27 cellular contexts compared by ENCODE assay signal in genomic region chr9:137096785-137097546, GRCh38. TPM values are rescaled to one million over a fixed set of nuclear protein-coding genes. Genes with fewer than 3 reads are reported as not detected.
A peak's percentile ranks its signal among the peaks of the same experiment; 100 is the strongest.
DNase-seq lines count a peak whose midpoint lies in the region; ATAC-seq and TF ChIP-seq lines count a peak whose summit lies in the region.
"Had no signal": no experiment of that assay in that cellular context is flagged by ENCODE, and none has a peak within 500 bp of the region (broad histone marks: within the 10 kb centered on the region; RNA-seq: fewer than 3 reads in every experiment).

No MANE protein-coding gene starts in this region.

- H3K27me3 ChIP-seq in spleen (replicated peaks in 1 of 7), result no peaks in the 10 kb centered on the region
- H3K27me3 ChIP-seq: esophagus squamous epithelium, gastroesophageal sphincter, upper lobe of left lung had no signal

- peak overlapping the region; percentile 77 to 85 for H3K4me3 Mint-ChIP-seq in activated T-cell treated with anti-CD3 and anti-CD28 coated beads, Interleukin-2, amount 50 U/mL, for 72 hours
- peak overlapping the region; percentile 9 to 84 (median 79) for H3K4me3 Mint-ChIP-seq in T-cell
- peak overlapping the region; percentile 79 for H3K4me3 Mint-ChIP-seq in activated naive CD8-positive, alpha-beta T cell treated with anti-CD3 and anti-CD28 coated beads, Interleukin-2, amount 50 U/mL, for 24 hours
- H3K4me3 Mint-ChIP-seq: brain, endodermal cell, neural crest cell had no signal

- 92 to 97% (median 93%) methylated on average over 28 to 31 of the region's 31 CpGs for WGBS in spleen, 5 donors

- peak overlapping the region in 2 of 8 donors; percentile 10 to 58 for H3K4me3 ChIP-seq in spleen
- H3K4me3 ChIP-seq: gastroesophageal sphincter had no signal

- intact Hi-C loops in spleen (cut with DNase I; ENCODE audit: low total_unique reads), result no loop called here

- POLR2A ChIA-PET in T-cell (lab: Charles Lee), result interaction anchor here in 1 of 2 donors (0.6 kb wide), 1 partner anchor 17 kb away, joined by 11 read pairs; no protein-coding TSS in a partner anchor

- peaks cover 0 to 20% (median 8%) of the 10 kb centered on the region in 6 donors for H3K4me1 ChIP-seq in spleen
- H3K4me1 ChIP-seq: esophagus squamous epithelium, gastroesophageal sphincter, upper lobe of left lung had no signal

- H3K27me3 Mint-ChIP-seq in activated T-cell treated with anti-CD3 and anti-CD28 coated beads, Interleukin-2, amount 50 U/mL, for 72 hours (ENCODE audit: low read depth), result no peaks in the 10 kb centered on the region
- H3K27me3 Mint-ChIP-seq in T-cell, result no peaks in the 10 kb centered on the region
- H3K27me3 Mint-ChIP-seq in activated naive CD8-positive, alpha-beta T cell treated with anti-CD3 and anti-CD28 coated beads, Interleukin-2, amount 50 U/mL, for 24 hours, result no peaks in the 10 kb centered on the region
- H3K27me3 Mint-ChIP-seq: brain had no signal

- no peak for ATAC-seq in activated T-cell treated with anti-CD3 and anti-CD28 coated beads, Interleukin-2, amount 50 U/mL, for 72 hours (replicated peaks in 1 of 2)
- no peak for ATAC-seq in T-cell (replicated peaks in 1 of 4)
- no peak for ATAC-seq in activated naive CD8-positive, alpha-beta T cell treated with anti-CD3 and anti-CD28 coated beads, Interleukin-2, amount 50 U/mL, for 24 hours
- ATAC-seq in HG02885 (IDR thresholded peaks at IDR 0.05; ENCODE audit: poor library complexity, unreplicated experiment), result no peak
- ATAC-seq: gastroesophageal sphincter, sciatic nerve had no signal

- peaks cover 0 to 100% (median 59%) of the 10 kb centered on the region in 6 donors for H3K36me3 ChIP-seq in spleen

- no peaks in the 10 kb centered on the region for H3K9me3 ChIP-seq in spleen
- H3K9me3 ChIP-seq: esophagus squamous epithelium, gastroesophageal sphincter, upper lobe of left lung had no signal

- no peaks in the 10 kb centered on the region for H3K9me3 Mint-ChIP-seq in activated T-cell treated with anti-CD3 and anti-CD28 coated beads, Interleukin-2, amount 50 U/mL, for 72 hours
- H3K9me3 Mint-ChIP-seq in T-cell, result no peaks in the 10 kb centered on the region
- no peaks in the 10 kb centered on the region for H3K9me3 Mint-ChIP-seq in activated naive CD8-positive, alpha-beta T cell treated with anti-CD3 and anti-CD28 coated beads, Interleukin-2, amount 50 U/mL, for 24 hours
- H3K9me3 Mint-ChIP-seq: brain, neural crest cell had no signal

- no peak for TF ChIP-seq CTCF in spleen (IDR thresholded peaks at IDR 0.05 in 8 of 11, conservative IDR thresholded peaks at IDR 0.05 in 3 of 11)

- CTCF ChIA-PET in T-cell (lab: Charles Lee), result interaction anchor here in 1 of 2 donors (0.9 to 1.7 kb wide), 4 partner anchors 10 to 255 kb away, joined by 3 to 42 read pairs (median 6); partner anchors contain the start of genes AJM1 and MAN1B1

- H3K27ac ChIP-seq in spleen, result peak overlapping the region in 7 of 8 donors; percentile 54 to 86 (median 75)
- H3K27ac ChIP-seq: gastroesophageal sphincter had no signal

- TF ChIP-seq POLR2A in spleen (IDR thresholded peaks at IDR 0.05), result no peak

- no peak for DNase-seq in activated T-cell treated with anti-CD3 and anti-CD28 coated beads, Interleukin-2, amount 50 U/mL, for 72 hours
- no peak for DNase-seq in activated T-cell treated with anti-CD3 and anti-CD28 coated beads, Interleukin-2, amount 50 U/mL, for 1 hour
- DNase-seq in T-cell, result no peak
- DNase-seq in activated naive CD8-positive, alpha-beta T cell treated with anti-CD3 and anti-CD28 coated beads, Interleukin-2, amount 50 U/mL, for 24 hours, result no peak
- no peak for DNase-seq in spleen
- no peak for DNase-seq in SIG-M5 treated with dmso at 0.1 percent for 504 hours (lab: John Stamatoyannopoulos, UW; ENCODE audit: unreplicated experiment)
- no peak for DNase-seq in DMS53 treated with DMSO at 0.1 percent for 48 hours (lab: John Stamatoyannopoulos, UW; ENCODE audit: unreplicated experiment)
- DNase-seq: activated CD4-positive, alpha-beta T cell treated with anti-CD3 and anti-CD28 coated beads for 4 hours; activated T-cell treated with anti-CD3 and anti-CD28 coated beads for 4 hours; DMS 273 treated with DMSO at 0.1 percent for 48 hours; endodermal cell; esophagus squamous epithelium; hypothalamus; islet precursor cell; MM.1S; NCI-H1436 treated with DMSO at 0.1 percent for 48 hours; NCI-H2171; NCI-H69; stimulated activated CD4-positive, alpha-beta T cell treated with anti-CD3 and anti-CD28 coated beads, Interleukin-15, amount 100 ng/mL, for 24 hours had no signal

- peaks cover 25% of the 10 kb centered on the region for H3K4me1 Mint-ChIP-seq in activated T-cell treated with anti-CD3 and anti-CD28 coated beads, Interleukin-2, amount 50 U/mL, for 72 hours (ENCODE audit: low read depth)
- peaks cover 16 to 25% (median 17%) of the 10 kb centered on the region in 3 donors for H3K4me1 Mint-ChIP-seq in T-cell
- peaks cover 19% of the 10 kb centered on the region for H3K4me1 Mint-ChIP-seq in activated naive CD8-positive, alpha-beta T cell treated with anti-CD3 and anti-CD28 coated beads, Interleukin-2, amount 50 U/mL, for 24 hours
- H3K4me1 Mint-ChIP-seq: brain, endodermal cell, neural crest cell had no signal

- H3K36me3 Mint-ChIP-seq in activated T-cell treated with anti-CD3 and anti-CD28 coated beads, Interleukin-2, amount 50 U/mL, for 72 hours (ENCODE audit: insufficient read depth in 2 of 2), result peaks cover 0 to 19% of the 10 kb centered on the region in 2 donors
- peaks cover 21% of the 10 kb centered on the region for H3K36me3 Mint-ChIP-seq in T-cell
- peaks cover 16% of the 10 kb centered on the region for H3K36me3 Mint-ChIP-seq in activated naive CD8-positive, alpha-beta T cell treated with anti-CD3 and anti-CD28 coated beads, Interleukin-2, amount 50 U/mL, for 24 hours (ENCODE audit: low read depth)

- no peak overlapping the region for H3K27ac Mint-ChIP-seq in activated T-cell treated with anti-CD3 and anti-CD28 coated beads, Interleukin-2, amount 50 U/mL, for 72 hours
- peak overlapping the region; percentile 94 to 96 for H3K27ac Mint-ChIP-seq in T-cell
- no peak overlapping the region for H3K27ac Mint-ChIP-seq in activated naive CD8-positive, alpha-beta T cell treated with anti-CD3 and anti-CD28 coated beads, Interleukin-2, amount 50 U/mL, for 24 hours
- H3K27ac Mint-ChIP-seq: brain, endodermal cell had no signal

RNA-seq across cellular contexts. Expression of gene MAN1B1, which starts 10.2 kb away (rescaled TPM):
- total RNA-seq in activated T-cell treated with anti-CD3 and anti-CD28 coated beads, Interleukin-2, amount 50 U/mL, for 72 hours, result 10 to 100 TPM; 40.3 to 45.8 TPM
- total RNA-seq in T-cell (10 to 100 TPM; 62.0 to 91.5 (median 84.8) TPM), spleen (10 to 100 TPM; 43.2 to 67.9 (median 51.7) TPM)
- 100 to 1,000 TPM in 1 of 3 donors, 10 to 100 TPM in 2; 49.6 to 112 (median 90.0) TPM for polyA plus RNA-seq in spleen

RNA-seq across cellular contexts. Expression of gene DPP7, which starts 17.6 kb away (rescaled TPM):
- total RNA-seq in activated T-cell treated with anti-CD3 and anti-CD28 coated beads, Interleukin-2, amount 50 U/mL, for 72 hours, result 100 to 1,000 TPM; 155 to 158 TPM
- total RNA-seq in T-cell (100 to 1,000 TPM; 246 to 469 (median 425) TPM), spleen (100 to 1,000 TPM; 105 to 250 (median 166) TPM)
- polyA plus RNA-seq in spleen, result 100 to 1,000 TPM; 342 to 536 (median 501) TPM

RNA-seq across cellular contexts. Expression of gene UAP1L1, which starts 19.6 kb away (rescaled TPM):
- total RNA-seq in activated T-cell treated with anti-CD3 and anti-CD28 coated beads, Interleukin-2, amount 50 U/mL, for 72 hours, result 10 to 100 TPM; 13.6 to 14.3 TPM
- total RNA-seq in T-cell (10 to 100 TPM; 11.3 to 32.8 (median 19.3) TPM), spleen (10 to 100 TPM; 19.5 to 35.9 (median 28.6) TPM)
- 10 to 100 TPM; 12.5 to 29.7 (median 24.6) TPM for polyA plus RNA-seq in spleen

RNA-seq across cellular contexts. Expression of gene SAPCD2, which starts 26.6 kb away (rescaled TPM):
- 1 to 10 TPM; 6.6 to 8.4 TPM for total RNA-seq in activated T-cell treated with anti-CD3 and anti-CD28 coated beads, Interleukin-2, amount 50 U/mL, for 72 hours
- 1 to 10 TPM in 1 of 5 donors, under 1 TPM in 4; 0.33 to 1.0 (median 0.83) TPM for total RNA-seq in T-cell
- 1 to 10 TPM; 2.1 to 6.5 (median 3.0) TPM for total RNA-seq in spleen
- 1 to 10 TPM in 2 of 3 donors, under 1 TPM in 1; 0.76 to 2.5 (median 2.4) TPM for polyA plus RNA-seq in spleen

RNA-seq across cellular contexts. Expression of gene GRIN1, which starts 42.0 kb away (rescaled TPM):
- 1 to 10 TPM in 1 of 2 donors, under 1 TPM in 1; 0.38 to 1.2 TPM for total RNA-seq in activated T-cell treated with anti-CD3 and anti-CD28 coated beads, Interleukin-2, amount 50 U/mL, for 72 hours
- total RNA-seq in T-cell (not detected), spleen (under 1 TPM in 1 of 7 donors, not detected in 6; 0.70 TPM)
- polyA plus RNA-seq in spleen, result under 1 TPM; 0.03 to 0.07 (median 0.03) TPM
- total RNA-seq: liver, posterior vena cava, sciatic nerve had no signal

Comparison
In these comparisons a context has a peak if more than half of its experiments do, and no peak if none do; other contexts are left out.
1. H3K27ac Mint-ChIP-seq: peak in T-cell (2 of 2); none in activated T-cell treated with anti-CD3 and anti-CD28 coated beads, Interleukin-2, amount 50 U/mL, for 72 hours (single experiment) and activated naive CD8-positive, alpha-beta T cell treated with anti-CD3 and anti-CD28 coated beads, Interleukin-2, amount 50 U/mL, for 24 hours (single experiment).
2. Peak in every context shown above with its lines, with median percentiles within 50 percentile points of each other: H3K4me3 Mint-ChIP-seq.